ENCODE assay signal across 1 cellular context in genomic region chr10:112230325-112230988, GRCh38.
TF ChIP-seq lines count a peak whose summit lies in the region.

No MANE protein-coding gene starts in this region.

TF ChIP-seq in GM23338, 12 proteins besides CTCF, POLR2A, EP300 and RAD21 (continued from another document):
- no peak for TF ChIP-seq ZNF462 (CRISPR knock-in tag; IDR thresholded peaks at IDR 0.05)
- TF ChIP-seq REST (IDR thresholded peaks at IDR 0.05; ENCODE audit: unreplicated experiment), result no peak
- TF ChIP-seq ZNF331 (CRISPR knock-in tag; IDR thresholded peaks at IDR 0.05; ENCODE audit: low read depth), result no peak
- no peak for TF ChIP-seq EZH2phosphoT487 (IDR thresholded peaks at IDR 0.05; ENCODE audit: unreplicated experiment)
